22 cellular contexts compared by ENCODE assay signal in the genomic region with DNA sequence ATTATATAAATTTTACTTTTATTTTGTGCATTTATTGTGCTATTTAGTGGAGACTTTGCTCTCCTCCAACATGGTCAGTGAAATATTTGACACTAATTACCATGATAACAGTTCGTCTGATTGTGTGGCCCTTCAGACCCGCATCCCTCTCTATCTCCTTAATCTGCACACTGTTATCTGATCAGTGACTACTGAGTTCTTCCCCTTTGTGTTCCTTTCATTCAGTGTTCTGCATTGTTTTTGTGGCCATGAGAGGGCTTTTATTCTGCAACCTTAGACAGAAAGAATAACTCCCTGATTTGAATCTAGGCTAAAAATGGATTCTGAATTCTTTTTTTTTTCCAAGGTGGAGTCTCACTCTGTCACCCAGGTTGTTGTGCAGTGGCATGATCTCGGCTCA. TPM values are rescaled to one million over a fixed set of nuclear protein-coding genes. Genes with fewer than 3 reads are reported as not detected.
DNase-seq lines count a peak whose midpoint lies in the region; ATAC-seq, FAIRE-seq and TF ChIP-seq lines count a peak whose summit lies in the region.
"Had no signal": no experiment of that assay in that cellular context is flagged by ENCODE, and none has a peak within 500 bp of the region (broad histone marks: within the 10 kb centered on the region; RNA-seq: fewer than 3 reads in every experiment).

No MANE protein-coding gene starts in this region.

- H3K36me3 Mint-ChIP-seq in naive thymus-derived CD4-positive, alpha-beta T cell, result peaks cover 0 to 3% (median 0%) of the 10 kb centered on the region in 5 donors
- H3K36me3 Mint-ChIP-seq: CD8-positive, alpha-beta T cell had no signal

- no peak overlapping the region for H3K4me3 ChIP-seq in A549
- no peak overlapping the region for H3K4me3 ChIP-seq in naive thymus-derived CD4-positive, alpha-beta T cell (ENCODE audit: low read length)
- H3K4me3 ChIP-seq in parathyroid adenoma (ENCODE audit: low read depth, low read length), result no peak overlapping the region
- H3K4me3 ChIP-seq: BLaER1 treated with 17β-estradiol and CSF1 and Interleukin-3, amounts not matched to agents 10 nM and 100 nM had no signal

- peaks cover 0 to 10% (median 0%) of the 10 kb centered on the region in 11 donors for H3K9me3 Mint-ChIP-seq in naive thymus-derived CD4-positive, alpha-beta T cell
- H3K9me3 Mint-ChIP-seq: CD4-positive, alpha-beta T cell had no signal

- H3K27ac ChIP-seq in A549 (no peak overlapping the region), parathyroid adenoma (peak overlapping the region; percentile 26)
- no peak overlapping the region for H3K27ac ChIP-seq in naive thymus-derived CD4-positive, alpha-beta T cell (ENCODE audit: low read depth, low read length)
- H3K27ac ChIP-seq: BLaER1 treated with 17β-estradiol and CSF1 and Interleukin-3, amounts not matched to agents 10 nM and 100 nM; C4-2B had no signal

- H3K27me3 ChIP-seq in naive thymus-derived CD4-positive, alpha-beta T cell (ENCODE audit: control insufficient read depth in 2 of 2, insufficient read depth in 2 of 2, low read length in 2 of 2), result no peaks in the 10 kb centered on the region
- H3K27me3 ChIP-seq in parathyroid adenoma (ENCODE audit: control insufficient read depth, insufficient read depth, low read length), result no peaks in the 10 kb centered on the region
- H3K27me3 ChIP-seq: BLaER1 treated with 17β-estradiol and CSF1 and Interleukin-3, amounts not matched to agents 10 nM and 100 nM had no signal

- no peak for ATAC-seq in A549
- peak; percentile 44 for ATAC-seq in naive thymus-derived CD4-positive, alpha-beta T cell
- ATAC-seq: CD8-positive, alpha-beta T cell had no signal

- DNase-seq in A549 (ENCODE audit: low read depth in 1 of 2, low spot score in 1 of 2) (no peak), pons (ENCODE audit: low spot score) (peak; percentile 47), posterior cingulate gyrus (no peak), frontal cortex (ENCODE audit: low spot score in 2 of 2) (no peak)
- no peak for DNase-seq in naive thymus-derived CD4-positive, alpha-beta T cell
- DNase-seq in activated CD4-positive, alpha-beta T cell treated with anti-CD3 and anti-CD28 coated beads for 48 hours, result no peak
- DNase-seq: 8988T; AML-193; Caco-2; Calu3; CD4-positive, alpha-beta T cell; CD8-positive, alpha-beta T cell; DMS79 treated with DMSO at 0.1 percent for 48 hours; GF-D8 had no signal

- POLR2A ChIA-PET in A549 (lab: Yijun Ruan, JAX), result no interaction called here
- POLR2A ChIA-PET in naive thymus-derived CD4-positive, alpha-beta T cell (lab: Charles Lee), result no interaction called here

- no peak overlapping the region for H3K27ac Mint-ChIP-seq in naive thymus-derived CD4-positive, alpha-beta T cell
- H3K27ac Mint-ChIP-seq: B cell; CD4-positive, alpha-beta T cell; CD8-positive, alpha-beta T cell had no signal

- peaks cover 14% of the 10 kb centered on the region for H3K4me1 ChIP-seq in A549
- peaks cover 0 to 4% of the 10 kb centered on the region in 2 donors for H3K4me1 ChIP-seq in naive thymus-derived CD4-positive, alpha-beta T cell (ENCODE audit: control insufficient read depth in 2 of 2, insufficient read depth in 2 of 2, low read length in 2 of 2)
- peaks cover 19% of the 10 kb centered on the region for H3K4me1 ChIP-seq in parathyroid adenoma

- no peaks in the 10 kb centered on the region for H3K36me3 ChIP-seq in naive thymus-derived CD4-positive, alpha-beta T cell (ENCODE audit: control insufficient read depth in 2 of 3, insufficient read depth in 3 of 3, low read length in 3 of 3)
- peaks cover 2% of the 10 kb centered on the region for H3K36me3 ChIP-seq in parathyroid adenoma (ENCODE audit: control insufficient read depth, insufficient read depth, low read length)
- H3K36me3 ChIP-seq: BLaER1 treated with 17β-estradiol and CSF1 and Interleukin-3, amounts not matched to agents 10 nM and 100 nM had no signal

- peaks cover 0 to 3% (median 0%) of the 10 kb centered on the region in 5 donors for H3K27me3 Mint-ChIP-seq in naive thymus-derived CD4-positive, alpha-beta T cell
- H3K27me3 Mint-ChIP-seq: CD4-positive, alpha-beta T cell had no signal

- TF ChIP-seq RAD21 in A549 (conservative IDR thresholded peaks at IDR 0.05 in 1 of 2, IDR thresholded peaks at IDR 0.05 in 1 of 2), result no peak

- no peak for TF ChIP-seq POLR2A in A549 (IDR thresholded peaks at IDR 0.05; ENCODE audit: low read length)

- no peak overlapping the region for H3K9ac ChIP-seq in parathyroid adenoma
- H3K9ac ChIP-seq: BLaER1 treated with 17β-estradiol and CSF1 and Interleukin-3, amounts not matched to agents 10 nM and 100 nM had no signal

- no peak overlapping the region for H3K4me3 Mint-ChIP-seq in naive thymus-derived CD4-positive, alpha-beta T cell
- H3K4me3 Mint-ChIP-seq: B cell; CD4-positive, alpha-beta T cell; CD8-positive, alpha-beta T cell had no signal

- TF ChIP-seq EP300 in A549 (IDR thresholded peaks at IDR 0.05), result no peak

- intact Hi-C loops in naive thymus-derived CD4-positive, alpha-beta T cell (cut with micrococcal nuclease), result no loop called here
- intact Hi-C loops in posterior cingulate gyrus (cut with DNase I), result no loop called here

- no peak overlapping the region for H2AFZ ChIP-seq in parathyroid adenoma

- FAIRE-seq in A549 (lab: Jason Lieb, UNC), result peak; percentile 67
- no peak for FAIRE-seq in frontal cortex (lab: Jason Lieb, UNC)
- FAIRE-seq: A204.1, D721Med, G401.6, GM12891 had no signal

- CTCF ChIA-PET in A549 (lab: Yijun Ruan, JAX), result interaction anchor here (1.0 to 3.7 kb wide), 4 partner anchors 10 to 494 kb away, joined by 3 to 29 read pairs (median 6); no protein-coding TSS in a partner anchor
- CTCF ChIA-PET in naive thymus-derived CD4-positive, alpha-beta T cell (lab: Charles Lee), result no interaction called here

- H3K9me3 ChIP-seq in A549 (no peaks in the 10 kb centered on the region), parathyroid adenoma (ENCODE audit: control insufficient read depth, low read length) (no peaks in the 10 kb centered on the region)
- peaks cover 0 to 4% (median 0%) of the 10 kb centered on the region in 3 experiments for H3K9me3 ChIP-seq in naive thymus-derived CD4-positive, alpha-beta T cell (ENCODE audit: control insufficient read depth in 2 of 3, low read length in 3 of 3)
- H3K9me3 ChIP-seq: Caco-2 had no signal

- H3K79me2 ChIP-seq in parathyroid adenoma, result no peaks in the 10 kb centered on the region

- no peak overlapping the region for H3K4me2 ChIP-seq in A549
- peak overlapping the region; percentile 37 for H3K4me2 ChIP-seq in parathyroid adenoma (ENCODE audit: low read length)
- H3K4me2 ChIP-seq: BLaER1 treated with 17β-estradiol and CSF1 and Interleukin-3, amounts not matched to agents 10 nM and 100 nM had no signal

- 61% methylated on average over 3 of the region's 3 CpGs for WGBS in A549 (ENCODE audit: missing lambda C conversion rate)

- H3K4me1 Mint-ChIP-seq in naive thymus-derived CD4-positive, alpha-beta T cell, result peaks cover 0 to 17% (median 11%) of the 10 kb centered on the region in 7 donors

- no peak for TF ChIP-seq CTCF in A549 (IDR thresholded peaks at IDR 0.05)
- no peak for TF ChIP-seq CTCF in parathyroid adenoma (IDR thresholded peaks at IDR 0.05)

TF ChIP-seq in A549, 52 proteins besides CTCF, POLR2A, EP300 and RAD21:
- TF ChIP-seq HOXB13 (CRISPR knock-in tag; IDR thresholded peaks at IDR 0.05; ENCODE audit: low read depth) (no peak), RFX5 (IDR thresholded peaks at IDR 0.05) (no peak), GATA3 (IDR thresholded peaks at IDR 0.05; ENCODE audit: borderline replicate concordance) (no peak), KDM5A (IDR thresholded peaks at IDR 0.05) (no peak), HDAC2 (IDR thresholded peaks at IDR 0.05) (no peak), NFE2L2 (conservative IDR thresholded peaks at IDR 0.05; ENCODE audit: low read length) (no peak), CHD4 (IDR thresholded peaks at IDR 0.05; ENCODE audit: borderline replicate concordance) (no peak), CEBPB (IDR thresholded peaks at IDR 0.05) (no peak), FOSL2 (IDR thresholded peaks at IDR 0.05) (no peak), FOSL2 (CRISPR knock-in tag; IDR thresholded peaks at IDR 0.05) (no peak)
- TF ChIP-seq, protein P1, sequence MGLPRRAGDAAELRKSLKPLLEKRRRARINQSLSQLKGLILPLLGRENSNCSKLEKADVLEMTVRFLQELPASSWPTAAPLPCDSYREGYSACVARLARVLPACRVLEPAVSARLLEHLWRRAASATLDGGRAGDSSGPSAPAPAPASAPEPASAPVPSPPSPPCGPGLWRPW (IDR thresholded peaks at IDR 0.05), result no peak
- TF ChIP-seq, protein P2, sequence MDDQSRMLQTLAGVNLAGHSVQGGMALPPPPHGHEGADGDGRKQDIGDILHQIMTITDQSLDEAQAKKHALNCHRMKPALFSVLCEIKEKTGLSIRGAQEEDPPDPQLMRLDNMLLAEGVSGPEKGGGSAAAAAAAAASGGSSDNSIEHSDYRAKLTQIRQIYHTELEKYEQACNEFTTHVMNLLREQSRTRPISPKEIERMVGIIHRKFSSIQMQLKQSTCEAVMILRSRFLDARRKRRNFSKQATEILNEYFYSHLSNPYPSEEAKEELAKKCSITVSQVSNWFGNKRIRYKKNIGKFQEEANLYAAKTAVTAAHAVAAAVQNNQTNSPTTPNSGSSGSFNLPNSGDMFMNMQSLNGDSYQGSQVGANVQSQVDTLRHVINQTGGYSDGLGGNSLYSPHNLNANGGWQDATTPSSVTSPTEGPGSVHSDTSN (IDR thresholded peaks at IDR 0.05), result no peak
- TF ChIP-seq, protein P3, sequence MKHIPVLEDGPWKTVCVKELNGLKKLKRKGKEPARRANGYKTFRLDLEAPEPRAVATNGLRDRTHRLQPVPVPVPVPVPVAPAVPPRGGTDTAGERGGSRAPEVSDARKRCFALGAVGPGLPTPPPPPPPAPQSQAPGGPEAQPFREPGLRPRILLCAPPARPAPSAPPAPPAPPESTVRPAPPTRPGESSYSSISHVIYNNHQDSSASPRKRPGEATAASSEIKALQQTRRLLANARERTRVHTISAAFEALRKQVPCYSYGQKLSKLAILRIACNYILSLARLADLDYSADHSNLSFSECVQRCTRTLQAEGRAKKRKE (CRISPR knock-in tag; IDR thresholded peaks at IDR 0.05; ENCODE audit: low read depth), result no peak
TF ChIP-seq in A549: peak in this region for 0.

RNA-seq across cellular contexts. Expression of gene FMN1, which starts 11.9 kb away (rescaled TPM):
- polyA plus RNA-seq in A549 (2011; rRNA removed) (2.2 and 2.4 TPM in 2 replicates), A549 (2017; fragmentation: RNase III; extraction: RNeasy Plus Mini Kit Qiagen cat#74134 plus additional on column Dnase treatment) (0.45 to 0.61 TPM (median 0.53 TPM) in 3 replicates)
- polyA plus RNA-seq in A549 (2012; cell fraction: cytosol; rRNA removed), result 0.15 and 0.17 TPM in 2 replicates
- polyA plus RNA-seq in A549 (2012; cell fraction: nucleus; rRNA removed), result 0.11 and 0.23 TPM in 2 replicates
- 3.6 and 4.4 TPM in 2 replicates for polyA minus RNA-seq in A549 (2011; rRNA and poly(A)+ RNA removed)
- total RNA-seq in naive thymus-derived CD4-positive, alpha-beta T cell, result 10 to 100 TPM in 2 of 5 experiments, under 1 TPM in 3; 0.02 to 32.2 (median 0.70) TPM
- polyA plus RNA-seq in naive thymus-derived CD4-positive, alpha-beta T cell, result 1 to 10 TPM in 1 of 2 donors, not detected in 1; 1.4 TPM
- 1.2 TPM for total RNA-seq in frontal cortex
